In the genomic region with DNA sequence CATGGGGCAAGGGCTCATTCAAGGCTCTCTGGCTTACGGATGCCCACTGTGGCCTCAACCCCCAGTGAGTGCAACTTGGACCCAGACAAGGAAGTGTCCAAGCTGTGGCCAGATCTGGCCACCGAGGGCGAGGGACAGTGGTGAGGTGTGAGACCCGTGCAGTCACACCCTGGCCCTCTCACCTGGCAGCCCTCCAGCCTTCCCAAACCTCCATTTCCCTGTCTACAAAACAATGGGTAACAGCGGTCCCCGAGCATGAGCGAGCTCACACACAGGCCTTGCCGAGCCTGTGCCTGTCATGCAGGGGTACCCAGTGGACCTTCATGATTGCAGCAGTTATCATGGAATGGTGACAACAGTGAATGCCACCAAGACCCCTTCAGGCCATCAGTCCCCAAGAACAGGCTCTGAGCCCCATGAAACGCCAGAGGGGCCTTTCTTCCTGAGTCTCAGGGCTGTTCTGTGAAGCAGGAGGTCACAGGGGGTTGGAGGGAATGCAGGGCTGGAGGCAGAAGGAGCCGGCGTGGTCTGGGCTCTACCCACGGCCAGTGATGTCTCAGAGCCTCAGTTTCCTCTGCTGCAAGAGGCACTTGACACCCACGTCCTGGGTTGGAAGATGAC, we compare ENCODE assay signal across 19 cellular contexts. TPM values are rescaled to one million over a fixed set of nuclear protein-coding genes. Genes with fewer than 3 reads are reported as not detected.
DNase-seq lines count a peak whose midpoint lies in the region; ATAC-seq and TF ChIP-seq lines count a peak whose summit lies in the region.
"Had no signal": no experiment of that assay in that cellular context is flagged by ENCODE, and none has a peak within 500 bp of the region (broad histone marks: within the 10 kb centered on the region; RNA-seq: fewer than 3 reads in every experiment).

No MANE protein-coding gene starts in this region.

- no peak overlapping the region for H2BK120ac ChIP-seq in H9 (ENCODE audit: low read depth, low read length, poor library complexity, severe bottlenecking)

- H3K27me3 ChIP-seq in left ventricle myocardium inferior (ENCODE audit: low read depth), result no peaks in the 10 kb centered on the region
- no peaks in the 10 kb centered on the region for H3K27me3 ChIP-seq in H9 (ENCODE audit: insufficient read depth, low read length)

- no peaks in the 10 kb centered on the region for H3K79me1 ChIP-seq in H9 (ENCODE audit: insufficient read depth, low read depth, low read length, poor library complexity, severe bottlenecking)

- ATAC-seq in Right ventricle myocardium inferior (no peak), sciatic nerve (no peak)

- H2BK20ac ChIP-seq in H9 (ENCODE audit: low read depth, low read length, poor library complexity, severe bottlenecking), result no peak overlapping the region

- H3K9ac ChIP-seq in H9 (ENCODE audit: extremely low read depth, insufficient read length, low read length), result no peak overlapping the region

- no peak overlapping the region for H3K4me3 Mint-ChIP-seq in dendritic cell treated with granulocyte-macrophage colony-stimulating factor and Interleukin-4, amounts not matched to agents 40 ng/mL and 50 ng/mL, for 4 days
- H3K4me3 Mint-ChIP-seq in H9, result no peak overlapping the region
- H3K4me3 Mint-ChIP-seq: CD4-positive, CD25-positive, alpha-beta regulatory T cell had no signal

- no peak overlapping the region for H3K4me2 ChIP-seq in H9 (ENCODE audit: insufficient read depth, insufficient read length, low read length)
- H3K4me2 ChIP-seq: PC-9 had no signal

- no CpG with 5 or more reads among the region's 13 CpGs for WGBS in H9 (ENCODE audit: extremely low coverage, insufficient read length, low lambda C conversion rate)

- peaks cover 9% of the 10 kb centered on the region for H3K27me3 Mint-ChIP-seq in dendritic cell treated with granulocyte-macrophage colony-stimulating factor and Interleukin-4, amounts not matched to agents 40 ng/mL and 50 ng/mL, for 4 days
- H3K27me3 Mint-ChIP-seq in H9 (ENCODE audit: low read depth), result peaks cover 2% of the 10 kb centered on the region; the same call in 1 of the 2 replicates

- H3K27ac ChIP-seq in left ventricle myocardium inferior (replicated peaks), result peak overlapping the region; percentile 40
- H3K27ac ChIP-seq in H9 (ENCODE audit: insufficient read length, low read depth, low read length), result no peak overlapping the region
- H3K27ac ChIP-seq: PC-9 had no signal

- no peak overlapping the region for H4K8ac ChIP-seq in H9 (replicated peaks; ENCODE audit: insufficient read length, low read depth, low read length)

- no peak overlapping the region for H3K56ac ChIP-seq in H9 (ENCODE audit: insufficient read length, low read depth, low read length)

- H2AK5ac ChIP-seq in H9 (ENCODE audit: insufficient read length, low read length), result no peak overlapping the region

- H3K36me3 ChIP-seq in left ventricle myocardium inferior, result no peaks in the 10 kb centered on the region

- H3K9me3 Mint-ChIP-seq in dendritic cell treated with granulocyte-macrophage colony-stimulating factor and Interleukin-4, amounts not matched to agents 40 ng/mL and 50 ng/mL, for 4 days, result peaks cover 12% of the 10 kb centered on the region
- H3K9me3 Mint-ChIP-seq in H9, result peaks cover 16 to 22% of the 10 kb centered on the region in 2 experiments

- H3K9me3 ChIP-seq in left ventricle myocardium inferior (replicated peaks), result peaks cover 12% of the 10 kb centered on the region
- H3K9me3 ChIP-seq in H9 (ENCODE audit: control insufficient read depth, low read depth, low read length), result no peaks in the 10 kb centered on the region

- no peaks in the 10 kb centered on the region for H4K20me1 ChIP-seq in H9 (ENCODE audit: control insufficient read depth, insufficient read depth, insufficient read length)

- no peak overlapping the region for H3K14ac ChIP-seq in H9 (ENCODE audit: insufficient read depth, low read length)

- no peak overlapping the region for H3K4ac ChIP-seq in H9 (ENCODE audit: low read depth, low read length)

- H3K4me1 ChIP-seq in left ventricle myocardium inferior (peaks cover 31% of the 10 kb centered on the region), H9 (ENCODE audit: insufficient read depth, low read length) (no peaks in the 10 kb centered on the region)

- H3K23ac ChIP-seq in H9 (ENCODE audit: insufficient read length, low read depth, low read length), result no peak overlapping the region

- no peaks in the 10 kb centered on the region for H3K23me2 ChIP-seq in H9 (ENCODE audit: insufficient read length, low read depth, low read length, poor library complexity, severe bottlenecking)

- H3K18ac ChIP-seq in H9 (ENCODE audit: insufficient read length, low read depth, low read length), result no peak overlapping the region

- no peak overlapping the region for H3T11ph ChIP-seq in H9 (ENCODE audit: low read length)

- peak overlapping the region; percentile 21 for H3K27ac Mint-ChIP-seq in dendritic cell treated with granulocyte-macrophage colony-stimulating factor and Interleukin-4, amounts not matched to agents 40 ng/mL and 50 ng/mL, for 4 days
- peak overlapping the region in 1 of 3 experiments; percentile 44; a peak in 1 of 7 replicates for H3K27ac Mint-ChIP-seq in H9
- H3K27ac Mint-ChIP-seq: CD4-positive, CD25-positive, alpha-beta regulatory T cell had no signal

- no peak overlapping the region for H4K91ac ChIP-seq in H9 (ENCODE audit: insufficient read length, low read depth, low read length)

- DNase-seq in left ventricle myocardium inferior (no peak), Right ventricle myocardium inferior (ENCODE audit: missing footprints) (no peak), sciatic nerve (ENCODE audit: low spot score) (peak; percentile 51), ureter (ENCODE audit: low spot score) (peak; percentile 39), H9 (no peak), NCI-H187 treated with DMSO at 0.1 percent for 48 hours (lab: John Stamatoyannopoulos, UW) (no peak), midbrain (lab: John Stamatoyannopoulos, UW) (no peak)
- DNase-seq: CD4-positive, CD25-positive, alpha-beta regulatory T cell; DMS153; DND-41; KBM-7; MM.1S; NCI-H2029 treated with DMSO at 0.1 percent for 48 hours; NCI-H2227 treated with DMSO at 0.1 percent for 48 hours; NCI-H526 treated with DMSO at 0.1 percent for 48 hours; PC-9; SHP77 had no signal

- no peak overlapping the region for H2BK15ac ChIP-seq in H9 (ENCODE audit: low read depth, low read length)

- intact Hi-C loops in left ventricle myocardium inferior (cut with micrococcal nuclease), result no loop called here
- intact Hi-C loops in Right ventricle myocardium inferior (cut with DNase I), result no loop called here
- intact Hi-C loops in dendritic cell treated with granulocyte-macrophage colony-stimulating factor and Interleukin-4, amounts not matched to agents 40 ng/mL and 50 ng/mL, for 4 days (cut with micrococcal nuclease), result no loop called here
- intact Hi-C loops in sciatic nerve (cut with DNase I), result no loop called here

- no peak overlapping the region for H3K4me3 ChIP-seq in left ventricle myocardium inferior
- H3K4me3 ChIP-seq: PC-9 had no signal

- H3K36me3 Mint-ChIP-seq in dendritic cell treated with granulocyte-macrophage colony-stimulating factor and Interleukin-4, amounts not matched to agents 40 ng/mL and 50 ng/mL, for 4 days (ENCODE audit: low read depth), result peaks cover 76% of the 10 kb centered on the region
- H3K36me3 Mint-ChIP-seq in H9 (ENCODE audit: insufficient read depth in 1 of 3, low read depth in 3 of 3), result peaks cover 1 to 7% (median 7%) of the 10 kb centered on the region in 3 experiments; a peak in 5 of 7 replicates
- H3K36me3 Mint-ChIP-seq: CD4-positive, CD25-positive, alpha-beta regulatory T cell had no signal

- H2BK12ac ChIP-seq in H9 (ENCODE audit: insufficient read length, low read depth, low read length), result no peak overlapping the region

- H3K79me2 ChIP-seq in H9 (ENCODE audit: insufficient read depth, low read length), result no peaks in the 10 kb centered on the region

- TF ChIP-seq CTCF in left ventricle myocardium inferior (IDR thresholded peaks at IDR 0.05; ENCODE audit: borderline replicate concordance), result no peak
- no peak for TF ChIP-seq CTCF in H9 (conservative IDR thresholded peaks at IDR 0.05)

- no peak overlapping the region for H4K5ac ChIP-seq in H9 (ENCODE audit: insufficient read length, low read depth, low read length)

- no peak overlapping the region for H2BK5ac ChIP-seq in H9 (ENCODE audit: insufficient read length, low read length)

- H2AFZ ChIP-seq in H9 (ENCODE audit: low read length), result no peak overlapping the region
- H2AFZ ChIP-seq: PC-9 had no signal

- H3K4me1 Mint-ChIP-seq in dendritic cell treated with granulocyte-macrophage colony-stimulating factor and Interleukin-4, amounts not matched to agents 40 ng/mL and 50 ng/mL, for 4 days (ENCODE audit: low read depth), result peaks cover 39% of the 10 kb centered on the region
- no peaks in the 10 kb centered on the region for H3K4me1 Mint-ChIP-seq in H9

RNA-seq across cellular contexts. Expression of a gene that starts 49.8 kb away (rescaled TPM):
- total RNA-seq in left ventricle myocardium inferior, result 168 TPM
- total RNA-seq in Right ventricle myocardium inferior, result 139 TPM
- 26.3 TPM for total RNA-seq in sciatic nerve
- total RNA-seq in ureter, result 49.0 TPM
- total RNA-seq in H9 (2021), result 0.63 and 0.75 TPM in 2 replicates
- total RNA-seq: CD4-positive, CD25-positive, alpha-beta regulatory T cell; H4 had no signal

RNA-seq across cellular contexts. Expression of a gene that starts 57.6 kb away (rescaled TPM):
- total RNA-seq in left ventricle myocardium inferior (63.5 TPM), Right ventricle myocardium inferior (73.3 TPM), sciatic nerve (32.6 TPM), ureter (44.4 TPM), H9 (2021) (62.1 and 65.6 TPM in 2 replicates)

Comparison
In these comparisons a context has a peak if more than half of its experiments do, and no peak if none do; other contexts are left out.
1. DNase-seq: peak in sciatic nerve (single experiment) and ureter (single experiment); none in left ventricle myocardium inferior (single experiment), Right ventricle myocardium inferior (single experiment), H9 (single experiment), NCI-H187 treated with DMSO at 0.1 percent for 48 hours (single experiment) and midbrain (single experiment).
2. RNA of a gene that starts 49.8 kb away (total RNA-seq): 168 TPM in left ventricle myocardium inferior (single experiment), 139 TPM in Right ventricle myocardium inferior (single experiment), 49.0 TPM in ureter (single experiment) and 26.3 TPM in sciatic nerve (single experiment); 0.63 to 0.75 TPM in H9; every median in the first group is over 10 times any median in the second.